Comparison of ENCODE assay signal across 8 cellular contexts in genomic region chr2:177265834-177266817, GRCh38. TPM values are rescaled to one million over a fixed set of nuclear protein-coding genes. Genes with fewer than 3 reads are reported as not detected.
DNase-seq lines count a peak whose midpoint lies in the region; ATAC-seq and TF ChIP-seq lines count a peak whose summit lies in the region.

No MANE protein-coding gene starts in this region.

- H3K9me3 ChIP-seq in parathyroid adenoma (ENCODE audit: control insufficient read depth, low read length): no peaks in the 10 kb centered on the region

- H2AFZ ChIP-seq in ACC112 (ENCODE audit: low read length, unreplicated experiment): no peak overlapping the region
- H2AFZ ChIP-seq in GM23338: no peak overlapping the region
- H2AFZ ChIP-seq in parathyroid adenoma: peak overlapping the region; percentile 98

- H3K4me2 ChIP-seq in GM23338 (peak overlapping the region; percentile 90), parathyroid adenoma (ENCODE audit: low read length) (peak overlapping the region; percentile 78)

- H3K9ac ChIP-seq in parathyroid adenoma: no peak overlapping the region

- no peaks in the 10 kb centered on the region for H3K9me3 Mint-ChIP-seq in GM23338

- peak overlapping the region; percentile 87 for H3K4me3 ChIP-seq in ACC112 (ENCODE audit: low read depth, low read length)
- H3K4me3 ChIP-seq in GM23338: peak overlapping the region; percentile 79
- no peak overlapping the region for H3K4me3 ChIP-seq in parathyroid adenoma (ENCODE audit: low read depth, low read length)

- no peaks in the 10 kb centered on the region for H3K9me2 ChIP-seq in GM23338 (ENCODE audit: insufficient read depth)

- H4K20me1 ChIP-seq in GM23338 (replicated peaks; ENCODE audit: insufficient read depth): peaks cover 15% of the 10 kb centered on the region

- H3K36me3 ChIP-seq in ACC112 (ENCODE audit: insufficient read depth, low read length): no peaks in the 10 kb centered on the region
- no peaks in the 10 kb centered on the region for H3K36me3 ChIP-seq in GM23338 (ENCODE audit: insufficient read depth)
- H3K36me3 ChIP-seq in parathyroid adenoma (ENCODE audit: control insufficient read depth, insufficient read depth, low read length): no peaks in the 10 kb centered on the region

- H3K27ac ChIP-seq in ACC112 (ENCODE audit: low read depth, low read length) (peak overlapping the region; percentile 96), GM23338 (ENCODE audit: low read depth) (0 out of 2 replicates have a peak overlapping the region, but pooled peaks have one; percentile 94), epithelial cell of prostate (peak overlapping the region; percentile 98), parathyroid adenoma (peak overlapping the region; percentile 99)

- TF ChIP-seq CTCF in GM23338 (conservative IDR thresholded peaks at IDR 0.05; ENCODE audit: low read depth in 2 of 2) (no peak), parathyroid adenoma (IDR thresholded peaks at IDR 0.05) (no peak)

- H3K4me1 ChIP-seq in ACC112 (ENCODE audit: control insufficient read depth, insufficient read depth, low read length, unreplicated experiment): peaks cover 18% of the 10 kb centered on the region
- peaks cover 29% of the 10 kb centered on the region for H3K4me1 ChIP-seq in GM23338 (ENCODE audit: insufficient read depth)
- peaks cover 18% of the 10 kb centered on the region for H3K4me1 ChIP-seq in parathyroid adenoma

- H3K4me3 Mint-ChIP-seq in GM23338: peak overlapping the region; percentile 85

- DNase-seq in GM23338 (ENCODE audit: low spot score) (no peak), SKM-1 treated with dmso at 0.1 percent for 144 hours (lab: John Stamatoyannopoulos, UW; ENCODE audit: unreplicated experiment) (peak; percentile 49), epithelial cell of prostate (ENCODE audit: low read depth, low spot score) (no peak), dermis blood vessel endothelial cell (no peak), putamen (ENCODE audit: low spot score) (no peak)

- peaks cover 7% of the 10 kb centered on the region for H3K27me3 Mint-ChIP-seq in GM23338 (ENCODE audit: insufficient read depth, low read depth, poor library complexity)

- H3K27me3 ChIP-seq in ACC112 (ENCODE audit: insufficient read depth, low read length) (no peaks in the 10 kb centered on the region), GM23338 (ENCODE audit: insufficient read depth) (no peaks in the 10 kb centered on the region), parathyroid adenoma (ENCODE audit: control insufficient read depth, insufficient read depth, low read length) (no peaks in the 10 kb centered on the region)

- no peak for ATAC-seq in GM23338
- no peak for ATAC-seq in GM18517 (IDR thresholded peaks at IDR 0.05; ENCODE audit: unreplicated experiment)

- H3K79me2 ChIP-seq in ACC112 (ENCODE audit: control insufficient read depth, insufficient read depth, low read length, unreplicated experiment) (peaks cover 32% of the 10 kb centered on the region), GM23338 (replicated peaks; ENCODE audit: insufficient read depth) (peaks cover 23% of the 10 kb centered on the region), parathyroid adenoma (peaks cover 18% of the 10 kb centered on the region)

- peaks cover 41% of the 10 kb centered on the region for H3K4me1 Mint-ChIP-seq in GM23338

- no peaks in the 10 kb centered on the region for H3F3A ChIP-seq in GM23338 (replicated peaks; ENCODE audit: low read depth)

- no peaks in the 10 kb centered on the region; the same call in 2 of the 3 replicates for H3K36me3 Mint-ChIP-seq in GM23338 (ENCODE audit: low read depth)

- H3K27ac Mint-ChIP-seq in GM23338: peak overlapping the region; percentile 99; the same call in 1 of the 2 replicates

TF ChIP-seq in GM23338, 12 proteins besides CTCF, POLR2A, EP300 and RAD21 (continues in another document):
- TF ChIP-seq ETS1 (IDR thresholded peaks at IDR 0.05) (no peak), EZH2phosphoT487 (IDR thresholded peaks at IDR 0.05; ENCODE audit: unreplicated experiment) (no peak), JUNB (IDR thresholded peaks at IDR 0.05; ENCODE audit: unreplicated experiment) (no peak), EZH2 (IDR thresholded peaks at IDR 0.05; ENCODE audit: low read depth, unreplicated experiment) (no peak), STAT1 (IDR thresholded peaks at IDR 0.05; ENCODE audit: unreplicated experiment) (no peak)
- TF ChIP-seq, protein P1, sequence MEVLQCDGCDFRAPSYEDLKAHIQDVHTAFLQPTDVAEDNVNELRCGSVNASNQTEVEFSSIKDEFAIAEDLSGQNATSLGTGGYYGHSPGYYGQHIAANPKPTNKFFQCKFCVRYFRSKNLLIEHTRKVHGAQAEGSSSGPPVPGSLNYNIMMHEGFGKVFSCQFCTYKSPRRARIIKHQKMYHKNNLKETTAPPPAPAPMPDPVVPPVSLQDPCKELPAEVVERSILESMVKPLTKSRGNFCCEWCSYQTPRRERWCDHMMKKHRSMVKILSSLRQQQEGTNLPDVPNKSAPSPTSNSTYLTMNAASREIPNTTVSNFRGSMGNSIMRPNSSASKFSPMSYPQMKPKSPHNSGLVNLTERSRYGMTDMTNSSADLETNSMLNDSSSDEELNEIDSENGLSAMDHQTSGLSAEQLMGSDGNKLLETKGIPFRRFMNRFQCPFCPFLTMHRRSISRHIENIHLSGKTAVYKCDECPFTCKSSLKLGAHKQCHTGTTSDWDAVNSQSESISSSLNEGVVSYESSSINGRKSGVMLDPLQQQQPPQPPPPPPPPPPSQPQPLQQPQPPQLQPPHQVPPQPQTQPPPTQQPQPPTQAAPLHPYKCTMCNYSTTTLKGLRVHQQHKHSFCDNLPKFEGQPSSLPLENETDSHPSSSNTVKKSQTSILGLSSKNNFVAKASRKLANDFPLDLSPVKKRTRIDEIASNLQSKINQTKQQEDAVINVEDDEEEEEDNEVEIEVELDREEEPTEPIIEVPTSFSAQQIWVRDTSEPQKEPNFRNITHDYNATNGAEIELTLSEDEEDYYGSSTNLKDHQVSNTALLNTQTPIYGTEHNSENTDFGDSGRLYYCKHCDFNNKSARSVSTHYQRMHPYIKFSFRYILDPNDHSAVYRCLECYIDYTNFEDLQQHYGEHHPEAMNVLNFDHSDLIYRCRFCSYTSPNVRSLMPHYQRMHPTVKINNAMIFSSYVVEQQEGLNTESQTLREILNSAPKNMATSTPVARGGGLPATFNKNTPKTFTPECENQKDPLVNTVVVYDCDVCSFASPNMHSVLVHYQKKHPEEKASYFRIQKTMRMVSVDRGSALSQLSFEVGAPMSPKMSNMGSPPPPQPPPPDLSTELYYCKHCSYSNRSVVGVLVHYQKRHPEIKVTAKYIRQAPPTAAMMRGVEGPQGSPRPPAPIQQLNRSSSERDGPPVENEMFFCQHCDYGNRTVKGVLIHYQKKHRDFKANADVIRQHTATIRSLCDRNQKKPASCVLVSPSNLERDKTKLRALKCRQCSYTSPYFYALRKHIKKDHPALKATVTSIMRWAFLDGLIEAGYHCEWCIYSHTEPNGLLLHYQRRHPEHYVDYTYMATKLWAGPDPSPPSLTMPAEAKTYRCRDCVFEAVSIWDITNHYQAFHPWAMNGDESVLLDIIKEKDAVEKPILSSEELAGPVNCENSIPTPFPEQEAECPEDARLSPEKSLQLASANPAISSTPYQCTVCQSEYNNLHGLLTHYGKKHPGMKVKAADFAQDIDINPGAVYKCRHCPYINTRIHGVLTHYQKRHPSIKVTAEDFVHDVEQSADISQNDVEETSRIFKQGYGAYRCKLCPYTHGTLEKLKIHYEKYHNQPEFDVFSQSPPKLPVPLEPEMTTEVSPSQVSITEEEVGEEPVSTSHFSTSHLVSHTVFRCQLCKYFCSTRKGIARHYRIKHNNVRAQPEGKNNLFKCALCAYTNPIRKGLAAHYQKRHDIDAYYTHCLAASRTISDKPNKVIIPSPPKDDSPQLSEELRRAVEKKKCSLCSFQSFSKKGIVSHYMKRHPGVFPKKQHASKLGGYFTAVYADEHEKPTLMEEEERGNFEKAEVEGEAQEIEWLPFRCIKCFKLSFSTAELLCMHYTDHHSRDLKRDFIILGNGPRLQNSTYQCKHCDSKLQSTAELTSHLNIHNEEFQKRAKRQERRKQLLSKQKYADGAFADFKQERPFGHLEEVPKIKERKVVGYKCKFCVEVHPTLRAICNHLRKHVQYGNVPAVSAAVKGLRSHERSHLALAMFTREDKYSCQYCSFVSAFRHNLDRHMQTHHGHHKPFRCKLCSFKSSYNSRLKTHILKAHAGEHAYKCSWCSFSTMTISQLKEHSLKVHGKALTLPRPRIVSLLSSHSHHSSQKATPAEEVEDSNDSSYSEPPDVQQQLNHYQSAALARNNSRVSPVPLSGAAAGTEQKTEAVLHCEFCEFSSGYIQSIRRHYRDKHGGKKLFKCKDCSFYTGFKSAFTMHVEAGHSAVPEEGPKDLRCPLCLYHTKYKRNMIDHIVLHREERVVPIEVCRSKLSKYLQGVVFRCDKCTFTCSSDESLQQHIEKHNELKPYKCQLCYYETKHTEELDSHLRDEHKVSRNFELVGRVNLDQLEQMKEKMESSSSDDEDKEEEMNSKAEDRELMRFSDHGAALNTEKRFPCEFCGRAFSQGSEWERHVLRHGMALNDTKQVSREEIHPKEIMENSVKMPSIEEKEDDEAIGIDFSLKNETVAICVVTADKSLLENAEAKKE (CRISPR knock-in tag; IDR thresholded peaks at IDR 0.05): no peak

RNA-seq across cellular contexts. Expression of gene NFE2L2, which starts 1.6 kb away (rescaled TPM):
- total RNA-seq in GM23338 (2014; rRNA removed; shearing (Covaris generic)): 28.0 and 35.0 TPM in 2 replicates
- 37.8 and 39.1 TPM in 2 replicates for polyA plus RNA-seq in GM23338 (2016; fragmentation: Nextera tagmentation; extraction: Ambion mirVana)
- total RNA-seq in dermis blood vessel endothelial cell: 57.9 and 69.9 TPM in 2 replicates

RNA-seq across cellular contexts. Expression of gene HNRNPA3, which starts 53.5 kb away (rescaled TPM):
- 151 and 158 TPM in 2 replicates for total RNA-seq in GM23338 (2014; rRNA removed; shearing (Covaris generic))
- polyA plus RNA-seq in GM23338 (2016; fragmentation: Nextera tagmentation; extraction: Ambion mirVana): 290 and 376 TPM in 2 replicates
- 40.7 and 83.4 TPM in 2 replicates for total RNA-seq in dermis blood vessel endothelial cell
